ENCODE assay signal across 1 cellular context in the genomic region with DNA sequence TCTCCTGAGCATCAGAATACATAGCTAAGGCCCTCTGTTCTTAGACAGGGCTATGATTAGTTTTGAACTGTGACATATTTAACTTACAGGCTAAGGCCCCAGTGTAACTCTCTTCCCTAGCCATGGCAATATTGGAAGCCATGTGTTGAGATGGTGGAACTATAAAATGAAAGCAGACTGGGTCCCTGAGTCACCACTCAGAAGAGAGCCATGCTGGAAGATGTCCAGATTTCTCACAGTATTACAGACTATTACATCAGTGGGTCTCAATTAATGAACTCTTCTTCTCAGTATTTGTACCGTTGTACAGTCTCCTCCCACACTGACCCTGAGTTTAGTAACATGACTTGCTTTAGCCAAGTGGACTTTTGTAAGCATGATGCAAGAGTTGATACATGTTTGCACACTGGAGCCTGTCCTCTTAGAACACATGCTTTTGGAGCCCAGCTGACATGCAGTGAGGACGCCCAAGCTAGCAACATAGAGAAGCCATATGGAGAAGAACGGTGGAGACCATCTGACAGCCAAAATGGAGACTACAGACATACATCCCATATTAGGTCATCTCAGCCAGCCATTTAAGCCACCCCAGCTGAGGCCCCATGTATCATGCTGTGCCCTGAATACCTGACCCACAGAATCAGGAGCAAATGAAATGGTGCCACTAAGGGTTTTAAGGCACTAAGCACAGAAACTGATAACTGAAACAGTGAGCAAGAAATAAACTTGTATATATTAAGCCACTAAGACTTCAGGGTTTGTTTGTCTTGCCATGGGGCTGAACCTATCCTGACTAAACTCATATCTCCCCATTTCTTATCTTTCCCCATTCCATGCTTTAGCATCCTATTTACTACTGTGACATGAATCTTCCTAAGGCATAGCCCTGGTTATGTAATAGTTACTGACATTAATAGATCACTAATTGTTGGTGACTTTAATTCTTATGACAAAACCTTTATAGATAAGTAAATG.
TF ChIP-seq lines count a peak whose summit lies in the region.

No MANE protein-coding gene starts in this region.

TF ChIP-seq in HepG2, 621 proteins besides CTCF, POLR2A, EP300 and RAD21 (continued from another document and continues in another):
- TF ChIP-seq, protein P1, sequence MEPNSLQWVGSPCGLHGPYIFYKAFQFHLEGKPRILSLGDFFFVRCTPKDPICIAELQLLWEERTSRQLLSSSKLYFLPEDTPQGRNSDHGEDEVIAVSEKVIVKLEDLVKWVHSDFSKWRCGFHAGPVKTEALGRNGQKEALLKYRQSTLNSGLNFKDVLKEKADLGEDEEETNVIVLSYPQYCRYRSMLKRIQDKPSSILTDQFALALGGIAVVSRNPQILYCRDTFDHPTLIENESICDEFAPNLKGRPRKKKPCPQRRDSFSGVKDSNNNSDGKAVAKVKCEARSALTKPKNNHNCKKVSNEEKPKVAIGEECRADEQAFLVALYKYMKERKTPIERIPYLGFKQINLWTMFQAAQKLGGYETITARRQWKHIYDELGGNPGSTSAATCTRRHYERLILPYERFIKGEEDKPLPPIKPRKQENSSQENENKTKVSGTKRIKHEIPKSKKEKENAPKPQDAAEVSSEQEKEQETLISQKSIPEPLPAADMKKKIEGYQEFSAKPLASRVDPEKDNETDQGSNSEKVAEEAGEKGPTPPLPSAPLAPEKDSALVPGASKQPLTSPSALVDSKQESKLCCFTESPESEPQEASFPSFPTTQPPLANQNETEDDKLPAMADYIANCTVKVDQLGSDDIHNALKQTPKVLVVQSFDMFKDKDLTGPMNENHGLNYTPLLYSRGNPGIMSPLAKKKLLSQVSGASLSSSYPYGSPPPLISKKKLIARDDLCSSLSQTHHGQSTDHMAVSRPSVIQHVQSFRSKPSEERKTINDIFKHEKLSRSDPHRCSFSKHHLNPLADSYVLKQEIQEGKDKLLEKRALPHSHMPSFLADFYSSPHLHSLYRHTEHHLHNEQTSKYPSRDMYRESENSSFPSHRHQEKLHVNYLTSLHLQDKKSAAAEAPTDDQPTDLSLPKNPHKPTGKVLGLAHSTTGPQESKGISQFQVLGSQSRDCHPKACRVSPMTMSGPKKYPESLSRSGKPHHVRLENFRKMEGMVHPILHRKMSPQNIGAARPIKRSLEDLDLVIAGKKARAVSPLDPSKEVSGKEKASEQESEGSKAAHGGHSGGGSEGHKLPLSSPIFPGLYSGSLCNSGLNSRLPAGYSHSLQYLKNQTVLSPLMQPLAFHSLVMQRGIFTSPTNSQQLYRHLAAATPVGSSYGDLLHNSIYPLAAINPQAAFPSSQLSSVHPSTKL (CRISPR knock-in tag; IDR thresholded peaks at IDR 0.05) = peak; percentile 98
- 0 out of 2 replicates have a peak, but pooled peaks have one; percentile 68 for TF ChIP-seq MEIS1 (CRISPR knock-in tag; IDR thresholded peaks at IDR 0.05; ENCODE audit: borderline replicate concordance)
- TF ChIP-seq ZFP62 (CRISPR knock-in tag; IDR thresholded peaks at IDR 0.05) = no peak
- TF ChIP-seq ZNF317 (CRISPR knock-in tag; IDR thresholded peaks at IDR 0.05) = peak; percentile 34; the same call in 1 of the 2 replicates
- TF ChIP-seq, protein P2, sequence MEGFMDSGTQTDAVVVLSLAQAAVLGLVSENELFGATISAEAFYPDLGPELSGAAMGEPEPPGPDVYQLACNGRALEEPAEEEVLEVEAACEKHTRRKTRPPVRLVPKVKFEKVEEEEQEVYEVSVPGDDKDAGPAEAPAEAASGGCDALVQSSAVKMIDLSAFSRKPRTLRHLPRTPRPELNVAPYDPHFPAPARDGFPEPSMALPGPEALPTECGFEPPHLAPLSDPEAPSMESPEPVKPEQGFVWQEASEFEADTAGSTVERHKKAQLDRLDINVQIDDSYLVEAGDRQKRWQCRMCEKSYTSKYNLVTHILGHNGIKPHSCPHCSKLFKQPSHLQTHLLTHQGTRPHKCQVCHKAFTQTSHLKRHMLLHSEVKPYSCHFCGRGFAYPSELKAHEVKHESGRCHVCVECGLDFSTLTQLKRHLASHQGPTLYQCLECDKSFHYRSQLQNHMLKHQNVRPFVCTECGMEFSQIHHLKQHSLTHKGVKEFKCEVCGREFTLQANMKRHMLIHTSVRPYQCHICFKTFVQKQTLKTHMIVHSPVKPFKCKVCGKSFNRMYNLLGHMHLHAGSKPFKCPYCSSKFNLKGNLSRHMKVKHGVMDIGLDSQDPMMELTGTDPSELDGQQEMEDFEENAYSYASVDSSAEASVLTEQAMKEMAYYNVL (CRISPR knock-in tag; IDR thresholded peaks at IDR 0.05; ENCODE audit: borderline replicate concordance) = peak; percentile 89
- TF ChIP-seq, protein P3, sequence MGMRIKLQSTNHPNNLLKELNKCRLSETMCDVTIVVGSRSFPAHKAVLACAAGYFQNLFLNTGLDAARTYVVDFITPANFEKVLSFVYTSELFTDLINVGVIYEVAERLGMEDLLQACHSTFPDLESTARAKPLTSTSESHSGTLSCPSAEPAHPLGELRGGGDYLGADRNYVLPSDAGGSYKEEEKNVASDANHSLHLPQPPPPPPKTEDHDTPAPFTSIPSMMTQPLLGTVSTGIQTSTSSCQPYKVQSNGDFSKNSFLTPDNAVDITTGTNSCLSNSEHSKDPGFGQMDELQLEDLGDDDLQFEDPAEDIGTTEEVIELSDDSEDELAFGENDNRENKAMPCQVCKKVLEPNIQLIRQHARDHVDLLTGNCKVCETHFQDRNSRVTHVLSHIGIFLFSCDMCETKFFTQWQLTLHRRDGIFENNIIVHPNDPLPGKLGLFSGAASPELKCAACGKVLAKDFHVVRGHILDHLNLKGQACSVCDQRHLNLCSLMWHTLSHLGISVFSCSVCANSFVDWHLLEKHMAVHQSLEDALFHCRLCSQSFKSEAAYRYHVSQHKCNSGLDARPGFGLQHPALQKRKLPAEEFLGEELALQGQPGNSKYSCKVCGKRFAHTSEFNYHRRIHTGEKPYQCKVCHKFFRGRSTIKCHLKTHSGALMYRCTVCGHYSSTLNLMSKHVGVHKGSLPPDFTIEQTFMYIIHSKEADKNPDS (CRISPR knock-in tag; IDR thresholded peaks at IDR 0.05) = 0 out of 2 replicates have a peak, but pooled peaks have one; percentile 70
- no peak for TF ChIP-seq ZFP41 (CRISPR knock-in tag; IDR thresholded peaks at IDR 0.05; ENCODE audit: borderline replicate concordance)
- no peak for TF ChIP-seq ZFP36 (IDR thresholded peaks at IDR 0.05; ENCODE audit: borderline replicate concordance, low read depth, low read length, partially characterized antibody)
- TF ChIP-seq SIX1 (CRISPR knock-in tag; IDR thresholded peaks at IDR 0.05; ENCODE audit: borderline replicate concordance) = peak; percentile 68; the same call in 1 of the 2 replicates
- TF ChIP-seq MED8 (CRISPR knock-in tag; IDR thresholded peaks at IDR 0.05; ENCODE audit: insufficient replicate concordance) = no peak
- peak; percentile 91 for TF ChIP-seq FOSL2 (CRISPR knock-in tag; IDR thresholded peaks at IDR 0.05)
- TF ChIP-seq ATF1 (CRISPR knock-in tag; IDR thresholded peaks at IDR 0.05) = no peak
- TF ChIP-seq, protein P4, sequence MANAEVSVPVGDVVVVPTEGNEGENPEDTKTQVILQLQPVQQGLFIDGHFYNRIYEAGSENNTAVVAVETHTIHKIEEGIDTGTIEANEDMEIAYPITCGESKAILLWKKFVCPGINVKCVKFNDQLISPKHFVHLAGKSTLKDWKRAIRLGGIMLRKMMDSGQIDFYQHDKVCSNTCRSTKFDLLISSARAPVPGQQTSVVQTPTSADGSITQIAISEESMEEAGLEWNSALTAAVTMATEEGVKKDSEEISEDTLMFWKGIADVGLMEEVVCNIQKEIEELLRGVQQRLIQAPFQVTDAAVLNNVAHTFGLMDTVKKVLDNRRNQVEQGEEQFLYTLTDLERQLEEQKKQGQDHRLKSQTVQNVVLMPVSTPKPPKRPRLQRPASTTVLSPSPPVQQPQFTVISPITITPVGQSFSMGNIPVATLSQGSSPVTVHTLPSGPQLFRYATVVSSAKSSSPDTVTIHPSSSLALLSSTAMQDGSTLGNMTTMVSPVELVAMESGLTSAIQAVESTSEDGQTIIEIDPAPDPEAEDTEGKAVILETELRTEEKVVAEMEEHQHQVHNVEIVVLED (CRISPR knock-in tag; IDR thresholded peaks at IDR 0.05; ENCODE audit: borderline replicate concordance) = peak; percentile 53; the same call in 1 of the 2 replicates
- 0 out of 2 replicates have a peak, but pooled peaks have one; percentile 9 for TF ChIP-seq NFE2 (CRISPR knock-in tag; IDR thresholded peaks at IDR 0.05)
- no peak for TF ChIP-seq IKZF1 (IDR thresholded peaks at IDR 0.05)
- TF ChIP-seq NRL (CRISPR knock-in tag; IDR thresholded peaks at IDR 0.05; ENCODE audit: borderline replicate concordance) = no peak
- TF ChIP-seq ZNF292 (CRISPR knock-in tag; IDR thresholded peaks at IDR 0.05; ENCODE audit: borderline replicate concordance, low read depth) = peak; percentile 96; the same call in 1 of the 2 replicates
- TF ChIP-seq, protein P5, sequence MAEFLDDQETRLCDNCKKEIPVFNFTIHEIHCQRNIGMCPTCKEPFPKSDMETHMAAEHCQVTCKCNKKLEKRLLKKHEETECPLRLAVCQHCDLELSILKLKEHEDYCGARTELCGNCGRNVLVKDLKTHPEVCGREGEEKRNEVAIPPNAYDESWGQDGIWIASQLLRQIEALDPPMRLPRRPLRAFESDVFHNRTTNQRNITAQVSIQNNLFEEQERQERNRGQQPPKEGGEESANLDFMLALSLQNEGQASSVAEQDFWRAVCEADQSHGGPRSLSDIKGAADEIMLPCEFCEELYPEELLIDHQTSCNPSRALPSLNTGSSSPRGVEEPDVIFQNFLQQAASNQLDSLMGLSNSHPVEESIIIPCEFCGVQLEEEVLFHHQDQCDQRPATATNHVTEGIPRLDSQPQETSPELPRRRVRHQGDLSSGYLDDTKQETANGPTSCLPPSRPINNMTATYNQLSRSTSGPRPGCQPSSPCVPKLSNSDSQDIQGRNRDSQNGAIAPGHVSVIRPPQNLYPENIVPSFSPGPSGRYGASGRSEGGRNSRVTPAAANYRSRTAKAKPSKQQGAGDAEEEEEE (CRISPR knock-in tag; IDR thresholded peaks at IDR 0.05; ENCODE audit: borderline replicate concordance) = no peak
- peak; percentile 84 for TF ChIP-seq ZMYM2 (CRISPR knock-in tag; IDR thresholded peaks at IDR 0.05)
- no peak for TF ChIP-seq IKZF4 (CRISPR knock-in tag; IDR thresholded peaks at IDR 0.05; ENCODE audit: borderline replicate concordance, low read depth, not compliant biosample characterization)
- TF ChIP-seq KLF6 (CRISPR knock-in tag; IDR thresholded peaks at IDR 0.05) = peak; percentile 63; the same call in 1 of the 2 replicates
- peak; percentile 70 for TF ChIP-seq GATAD1 (CRISPR knock-in tag; IDR thresholded peaks at IDR 0.05)
- TF ChIP-seq, protein P6, sequence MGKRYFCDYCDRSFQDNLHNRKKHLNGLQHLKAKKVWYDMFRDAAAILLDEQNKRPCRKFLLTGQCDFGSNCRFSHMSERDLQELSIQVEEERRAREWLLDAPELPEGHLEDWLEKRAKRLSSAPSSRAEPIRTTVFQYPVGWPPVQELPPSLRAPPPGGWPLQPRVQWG (CRISPR knock-in tag; IDR thresholded peaks at IDR 0.05; ENCODE audit: borderline replicate concordance, low read depth) = no peak
- TF ChIP-seq CEBPB (IDR thresholded peaks at IDR 0.05; ENCODE audit: borderline replicate concordance, low read depth, low read length) = peak; percentile 100
- TF ChIP-seq, protein P7, sequence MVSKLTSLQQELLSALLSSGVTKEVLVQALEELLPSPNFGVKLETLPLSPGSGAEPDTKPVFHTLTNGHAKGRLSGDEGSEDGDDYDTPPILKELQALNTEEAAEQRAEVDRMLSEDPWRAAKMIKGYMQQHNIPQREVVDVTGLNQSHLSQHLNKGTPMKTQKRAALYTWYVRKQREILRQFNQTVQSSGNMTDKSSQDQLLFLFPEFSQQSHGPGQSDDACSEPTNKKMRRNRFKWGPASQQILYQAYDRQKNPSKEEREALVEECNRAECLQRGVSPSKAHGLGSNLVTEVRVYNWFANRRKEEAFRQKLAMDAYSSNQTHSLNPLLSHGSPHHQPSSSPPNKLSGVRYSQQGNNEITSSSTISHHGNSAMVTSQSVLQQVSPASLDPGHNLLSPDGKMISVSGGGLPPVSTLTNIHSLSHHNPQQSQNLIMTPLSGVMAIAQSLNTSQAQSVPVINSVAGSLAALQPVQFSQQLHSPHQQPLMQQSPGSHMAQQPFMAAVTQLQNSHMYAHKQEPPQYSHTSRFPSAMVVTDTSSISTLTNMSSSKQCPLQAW (CRISPR knock-in tag; IDR thresholded peaks at IDR 0.05) = peak; percentile 89
- no peak for TF ChIP-seq ZNF550 (CRISPR knock-in tag; IDR thresholded peaks at IDR 0.05; ENCODE audit: borderline replicate concordance)
- TF ChIP-seq NFE2L2 (IDR thresholded peaks at IDR 0.05; ENCODE audit: low read length) = peak; percentile 10; the same call in 1 of the 2 replicates
- TF ChIP-seq, protein P8, sequence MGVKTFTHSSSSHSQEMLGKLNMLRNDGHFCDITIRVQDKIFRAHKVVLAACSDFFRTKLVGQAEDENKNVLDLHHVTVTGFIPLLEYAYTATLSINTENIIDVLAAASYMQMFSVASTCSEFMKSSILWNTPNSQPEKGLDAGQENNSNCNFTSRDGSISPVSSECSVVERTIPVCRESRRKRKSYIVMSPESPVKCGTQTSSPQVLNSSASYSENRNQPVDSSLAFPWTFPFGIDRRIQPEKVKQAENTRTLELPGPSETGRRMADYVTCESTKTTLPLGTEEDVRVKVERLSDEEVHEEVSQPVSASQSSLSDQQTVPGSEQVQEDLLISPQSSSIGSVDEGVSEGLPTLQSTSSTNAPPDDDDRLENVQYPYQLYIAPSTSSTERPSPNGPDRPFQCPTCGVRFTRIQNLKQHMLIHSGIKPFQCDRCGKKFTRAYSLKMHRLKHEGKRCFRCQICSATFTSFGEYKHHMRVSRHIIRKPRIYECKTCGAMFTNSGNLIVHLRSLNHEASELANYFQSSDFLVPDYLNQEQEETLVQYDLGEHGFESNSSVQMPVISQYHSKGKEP (CRISPR knock-in tag; IDR thresholded peaks at IDR 0.05) = 0 out of 2 replicates have a peak, but pooled peaks have one; percentile 57
- TF ChIP-seq, protein P9, sequence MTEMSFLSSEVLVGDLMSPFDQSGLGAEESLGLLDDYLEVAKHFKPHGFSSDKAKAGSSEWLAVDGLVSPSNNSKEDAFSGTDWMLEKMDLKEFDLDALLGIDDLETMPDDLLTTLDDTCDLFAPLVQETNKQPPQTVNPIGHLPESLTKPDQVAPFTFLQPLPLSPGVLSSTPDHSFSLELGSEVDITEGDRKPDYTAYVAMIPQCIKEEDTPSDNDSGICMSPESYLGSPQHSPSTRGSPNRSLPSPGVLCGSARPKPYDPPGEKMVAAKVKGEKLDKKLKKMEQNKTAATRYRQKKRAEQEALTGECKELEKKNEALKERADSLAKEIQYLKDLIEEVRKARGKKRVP (CRISPR knock-in tag; IDR thresholded peaks at IDR 0.05) = peak; percentile 98 to 100
- no peak for TF ChIP-seq DNMT1 (CRISPR knock-in tag; IDR thresholded peaks at IDR 0.05)
- peak; percentile 92 for TF ChIP-seq WIZ (CRISPR knock-in tag; IDR thresholded peaks at IDR 0.05)
- TF ChIP-seq ZFP1 (CRISPR knock-in tag; IDR thresholded peaks at IDR 0.05) = peak; percentile 93
- TF ChIP-seq SMC3 (IDR thresholded peaks at IDR 0.05; ENCODE audit: low read length) = peak; percentile 59
- no peak for TF ChIP-seq MAFG (CRISPR knock-in tag; IDR thresholded peaks at IDR 0.05)
- TF ChIP-seq PHF20 (CRISPR knock-in tag; IDR thresholded peaks at IDR 0.05) = 0 out of 2 replicates have a peak, but pooled peaks have one; percentile 36
- TF ChIP-seq, protein P10, sequence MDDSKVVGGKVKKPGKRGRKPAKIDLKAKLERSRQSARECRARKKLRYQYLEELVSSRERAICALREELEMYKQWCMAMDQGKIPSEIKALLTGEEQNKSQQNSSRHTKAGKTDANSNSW (CRISPR knock-in tag; IDR thresholded peaks at IDR 0.05; ENCODE audit: borderline replicate concordance) = no peak
- no peak for TF ChIP-seq NKX3-1 (CRISPR knock-in tag; IDR thresholded peaks at IDR 0.05)
- TF ChIP-seq ZBTB20 (CRISPR knock-in tag; IDR thresholded peaks at IDR 0.05; ENCODE audit: borderline replicate concordance, low read depth) = peak; percentile 88; the same call in 1 of the 2 replicates
- TF ChIP-seq ZNF350 (CRISPR knock-in tag; IDR thresholded peaks at IDR 0.05; ENCODE audit: borderline replicate concordance, low read depth) = peak; percentile 86
